Comparison of ENCODE assay signal across 31 cellular contexts in the genomic region with DNA sequence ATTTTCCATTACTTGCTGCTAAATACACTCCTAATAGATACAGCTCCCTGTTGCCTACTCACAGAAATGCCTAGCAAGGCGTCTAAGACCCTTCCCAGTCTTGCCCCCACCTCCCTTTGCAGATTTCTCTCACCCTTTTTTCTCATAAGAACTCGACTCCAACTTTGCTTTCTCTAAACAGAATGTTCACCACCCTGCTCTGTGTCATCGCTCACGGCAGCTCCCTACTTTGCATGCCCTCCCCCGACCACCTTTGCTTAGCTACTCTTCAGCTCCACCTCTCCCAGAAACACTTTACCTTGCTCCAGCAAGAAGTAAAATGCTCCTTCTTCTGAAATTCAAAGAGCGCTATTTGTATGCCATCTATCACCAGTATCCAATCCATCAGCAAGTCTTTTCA. TPM values are rescaled to one million over a fixed set of nuclear protein-coding genes. Genes with fewer than 3 reads are reported as not detected.
"Had no signal": no experiment of that assay in that cellular context is flagged by ENCODE, and none has a peak within 500 bp of the region (broad histone marks: within the 10 kb centered on the region; RNA-seq: fewer than 3 reads in every experiment).

No MANE protein-coding gene starts in this region.

- DNase-seq: activated CD4-positive, alpha-beta T cell treated with anti-CD3 and anti-CD28 coated beads for 36 hours; activated CD4-positive, CD25-positive, alpha-beta regulatory T cell; activated effector memory CD4-positive, alpha-beta T cell treated with Interleukin-2 at 50 U/mL for 16 hours; activated naive CD4-positive, alpha-beta T cell treated with anti-CD3 and anti-CD28 coated beads for 36 hours; activated naive CD8-positive, alpha-beta T cell treated with anti-CD3 and anti-CD28 coated beads for 36 hours; activated T-cell treated with anti-CD3 and anti-CD28 coated beads for 4 hours; activated T-cell treated with anti-CD3 and anti-CD28 coated beads, Interleukin-2, amount 50 U/mL, for 72 hours; adrenal gland; aorta; cortex of kidney; effector memory CD8-positive, alpha-beta T cell; erythroblast; gastrocnemius medialis; glutamatergic neuron; islet precursor cell; left ventricle myocardium inferior; retina; stimulated activated CD4-positive, alpha-beta T cell treated with anti-CD3 and anti-CD28 coated beads, Interleukin-12 subunit alpha, Interleukin-12 subunit beta, amount 100 ng/mL, for 4 hours; stimulated activated CD4-positive, alpha-beta T cell treated with anti-CD3 and anti-CD28 coated beads, Interleukin-4, amount 100 ng/mL, for 1 hour; stimulated activated naive CD8-positive, alpha-beta T cell treated with anti-CD3 and anti-CD28 coated beads, Interleukin-15, Interleukin-2, amounts not matched to agents 100 U/mL and 50 U/mL, for 24 hours; substantia nigra; upper lobe of right lung had no signal

- ATAC-seq: activated CD4-positive, alpha-beta T cell treated with anti-CD3 and anti-CD28 coated beads for 36 hours; activated T-cell treated with anti-CD3 and anti-CD28 coated beads, Interleukin-2, amount 50 U/mL, for 72 hours; effector memory CD8-positive, alpha-beta T cell; gastrocnemius medialis; sciatic nerve; stimulated activated naive CD8-positive, alpha-beta T cell treated with anti-CD3 and anti-CD28 coated beads, Interleukin-15, Interleukin-2, amounts not matched to agents 100 U/mL and 50 U/mL, for 24 hours; upper lobe of right lung had no signal

- H3K9me3 ChIP-seq: adrenal gland, gastrocnemius medialis, left ventricle myocardium inferior, upper lobe of right lung had no signal

- H3K27me3 ChIP-seq: adrenal gland, cardiac muscle cell, gastrocnemius medialis, upper lobe of right lung had no signal

- H3K4me1 ChIP-seq: adrenal gland, gastrocnemius medialis, left ventricle myocardium inferior, upper lobe of right lung had no signal

- H3K9me3 Mint-ChIP-seq: activated naive CD4-positive, alpha-beta T cell treated with anti-CD3 and anti-CD28 coated beads for 36 hours; activated naive CD8-positive, alpha-beta T cell treated with anti-CD3 and anti-CD28 coated beads for 36 hours; activated T-cell treated with anti-CD3 and anti-CD28 coated beads, Interleukin-2, amount 50 U/mL, for 72 hours; brain; effector memory CD8-positive, alpha-beta T cell; nephron; T-helper 2 cell treated with Interferon-gamma antibody and Interleukin-4, amounts not matched to agents 5 μg/mL and 100 μg/mL, for 36 hours had no signal

- H3K36me3 ChIP-seq: adrenal gland, cardiac muscle cell, gastrocnemius medialis, left ventricle myocardium inferior, upper lobe of right lung had no signal

- H3K27me3 Mint-ChIP-seq: activated naive CD8-positive, alpha-beta T cell treated with anti-CD3 and anti-CD28 coated beads for 36 hours; progenitor cell of endocrine pancreas had no signal

- H3K4me3 Mint-ChIP-seq: activated CD4-positive, alpha-beta T cell treated with anti-CD3 and anti-CD28 coated beads for 36 hours; activated naive CD4-positive, alpha-beta T cell treated with anti-CD3 and anti-CD28 coated beads for 36 hours; activated naive CD8-positive, alpha-beta T cell treated with anti-CD3 and anti-CD28 coated beads for 36 hours; activated T-cell treated with anti-CD3 and anti-CD28 coated beads, Interleukin-2, amount 50 U/mL, for 72 hours; brain; effector memory CD8-positive, alpha-beta T cell; nephron; T-helper 2 cell treated with Interferon-gamma antibody and Interleukin-4, amounts not matched to agents 5 μg/mL and 100 μg/mL, for 36 hours had no signal

- H3K4me3 ChIP-seq: adrenal gland, cardiac muscle cell, gastrocnemius medialis, left ventricle myocardium inferior, skin epidermis, upper lobe of right lung had no signal

- H3K36me3 Mint-ChIP-seq: activated naive CD8-positive, alpha-beta T cell treated with anti-CD3 and anti-CD28 coated beads for 36 hours; brain had no signal

- H3K27ac Mint-ChIP-seq: activated CD4-positive, alpha-beta T cell treated with anti-CD3 and anti-CD28 coated beads for 36 hours; activated naive CD4-positive, alpha-beta T cell treated with anti-CD3 and anti-CD28 coated beads for 36 hours; activated naive CD8-positive, alpha-beta T cell treated with anti-CD3 and anti-CD28 coated beads for 36 hours; activated T-cell treated with anti-CD3 and anti-CD28 coated beads, Interleukin-2, amount 50 U/mL, for 72 hours; brain; nephron; progenitor cell of endocrine pancreas; T-helper 2 cell treated with Interferon-gamma antibody and Interleukin-4, amounts not matched to agents 5 μg/mL and 100 μg/mL, for 36 hours had no signal

- H3K27ac ChIP-seq: adrenal gland, cardiac muscle cell, gastrocnemius medialis, left ventricle myocardium inferior, skin epidermis, upper lobe of right lung had no signal

RNA-seq across cellular contexts. Expression of a gene that starts 15.2 kb away (rescaled TPM):
- total RNA-seq: activated naive CD8-positive, alpha-beta T cell treated with anti-CD3 and anti-CD28 coated beads for 36 hours; aorta; cardiac muscle cell; chondrocyte; left ventricle myocardium inferior; mucosa of gallbladder; progenitor cell of endocrine pancreas; sciatic nerve; upper lobe of right lung had no signal
- polyA plus RNA-seq: cardiac muscle cell had no signal
